ENCODE assay signal across 22 cellular contexts in the genomic region with DNA sequence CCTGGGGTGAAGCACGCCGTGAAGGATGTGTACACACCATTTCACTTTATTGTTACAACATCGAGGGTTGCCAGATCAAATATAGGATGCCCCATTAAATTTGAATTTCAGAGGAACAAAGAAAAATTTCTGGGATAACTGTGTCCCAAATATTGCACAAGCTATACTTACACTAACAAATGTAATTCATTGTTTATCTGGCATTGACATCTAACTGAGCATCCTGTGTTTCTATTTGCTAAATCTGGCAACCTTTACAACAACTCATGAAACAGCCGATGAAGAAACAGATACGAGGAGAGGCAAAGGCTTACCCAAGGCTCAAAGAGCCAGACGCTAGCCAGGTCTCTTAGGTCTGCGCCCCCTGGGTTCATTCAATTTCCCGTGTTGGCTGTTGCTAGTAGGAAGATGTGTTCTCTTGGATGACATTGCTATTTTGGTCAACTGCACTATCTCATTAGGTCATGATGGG.
DNase-seq lines count a peak whose midpoint lies in the region; ATAC-seq and TF ChIP-seq lines count a peak whose summit lies in the region.
"Had no signal": no experiment of that assay in that cellular context is flagged by ENCODE, and none has a peak within 500 bp of the region (broad histone marks: within the 10 kb centered on the region; RNA-seq: fewer than 3 reads in every experiment).

No MANE protein-coding gene starts in this region.

- no peaks in the 10 kb centered on the region for H3K36me3 ChIP-seq in lower lobe of right lung
- H3K36me3 ChIP-seq: neutrophil, tibial nerve had no signal

- no peaks in the 10 kb centered on the region for H3K9me3 ChIP-seq in lower lobe of right lung
- H3K9me3 ChIP-seq: neutrophil had no signal

- H3K4me3 ChIP-seq in fibroblast of villous mesenchyme (ENCODE audit: low read depth, low read length): no peak overlapping the region
- H3K4me3 ChIP-seq in lower lobe of right lung: no peak overlapping the region
- H3K4me3 ChIP-seq: tibial nerve had no signal

- DNase-seq in ELF-1 (ENCODE audit: low read depth, low spot score) (peak; percentile 18), NCI-H345 (lab: John Stamatoyannopoulos, UW) (peak; percentile 65), fibroblast of villous mesenchyme (ENCODE audit: low read depth) (peak; percentile 79), sciatic nerve (ENCODE audit: low spot score) (no peak), NCI-H2196 (lab: John Stamatoyannopoulos, UW; ENCODE audit: unreplicated experiment) (no peak), EL (no peak), lower lobe of right lung (no peak)
- DNase-seq: activated CD4-positive, alpha-beta T cell treated with anti-CD3 and anti-CD28 coated beads for 4 hours; activated CD8-positive, alpha-beta T cell treated with anti-CD3 and anti-CD28 coated beads, Interleukin-2, amount 10 ng/mL, durations not matched to agents 7 days and 5 days; activated naive CD4-positive, alpha-beta T cell treated with anti-CD3 and anti-CD28 coated beads, Interleukin-2, amount 10 ng/mL, durations not matched to agents 7 days and 5 days; amniotic stem cell; cerebellar nuclear complex; foreskin melanocyte; NCI-H1048; NCI-H1694 treated with DMSO at 0.1 percent for 48 hours; NCI-H524; stimulated activated CD4-positive, alpha-beta T cell treated with anti-CD3 and anti-CD28 coated beads, Interleukin-4, amount 100 ng/mL, for 24 hours had no signal

- H3K27ac ChIP-seq in lower lobe of right lung: no peak overlapping the region
- H3K27ac ChIP-seq: C4-2B, neutrophil had no signal

- ATAC-seq in sciatic nerve (peak; percentile 33), lower lobe of right lung (no peak)
- ATAC-seq: activated CD8-positive, alpha-beta T cell treated with anti-CD3 and anti-CD28 coated beads, Interleukin-2, amount 10 ng/mL, durations not matched to agents 7 days and 5 days; esophagus mucosa; Panc1 had no signal

- peaks cover 15% of the 10 kb centered on the region for H3K4me1 ChIP-seq in lower lobe of right lung

- no peaks in the 10 kb centered on the region for H3K27me3 ChIP-seq in lower lobe of right lung (ENCODE audit: low read depth)

- no peak for TF ChIP-seq CTCF in fibroblast of villous mesenchyme (IDR thresholded peaks at IDR 0.05; ENCODE audit: insufficient read depth, low read depth, low read length)
- TF ChIP-seq CTCF in lower lobe of right lung (IDR thresholded peaks at IDR 0.05): no peak

- intact Hi-C loops in sciatic nerve (cut with DNase I) (no loop called here), lower lobe of right lung (cut with DNase I) (no loop called here)

Comparison
In these comparisons a context has a peak if more than half of its experiments do, and no peak if none do; other contexts are left out.
1. DNase-seq: peak in ELF-1 (single experiment), NCI-H345 (single experiment) and fibroblast of villous mesenchyme (single experiment); none in sciatic nerve (single experiment), NCI-H2196 (single experiment), EL (single experiment) and lower lobe of right lung (single experiment).